In genomic region chr6:96521267-96521624, GRCh38 we compare ENCODE assay signal across 8 cellular contexts. TPM values are rescaled to one million over a fixed set of nuclear protein-coding genes. Genes with fewer than 3 reads are reported as not detected.
DNase-seq lines count a peak whose midpoint lies in the region; ATAC-seq lines count a peak whose summit lies in the region.

No MANE protein-coding gene starts in this region.

- H3K27me3 Mint-ChIP-seq in activated T-cell treated with anti-CD3 and anti-CD28 coated beads, Interleukin-2, amount 50 U/mL, for 72 hours (ENCODE audit: low read depth), result no peaks in the 10 kb centered on the region
- H3K27me3 Mint-ChIP-seq in dendritic cell treated with granulocyte-macrophage colony-stimulating factor and Interleukin-4, amounts not matched to agents 40 ng/mL and 50 ng/mL, for 4 days, result no peaks in the 10 kb centered on the region
- H3K27me3 Mint-ChIP-seq in naive B cell, result no peaks in the 10 kb centered on the region

- peaks cover 0 to 15% of the 10 kb centered on the region in 2 donors for H3K36me3 Mint-ChIP-seq in activated T-cell treated with anti-CD3 and anti-CD28 coated beads, Interleukin-2, amount 50 U/mL, for 72 hours (ENCODE audit: insufficient read depth in 2 of 2)
- H3K36me3 Mint-ChIP-seq in dendritic cell treated with granulocyte-macrophage colony-stimulating factor and Interleukin-4, amounts not matched to agents 40 ng/mL and 50 ng/mL, for 4 days (ENCODE audit: low read depth), result peaks cover 20% of the 10 kb centered on the region
- H3K36me3 Mint-ChIP-seq in naive B cell, result peaks cover 0 to 8% of the 10 kb centered on the region in 2 donors

- H3K4me3 ChIP-seq in Jurkat, Clone E6-1 (ENCODE audit: low read length), result peak overlapping the region; percentile 63

- H3K27ac Mint-ChIP-seq in activated T-cell treated with anti-CD3 and anti-CD28 coated beads, Interleukin-2, amount 50 U/mL, for 72 hours, result peak overlapping the region; percentile 97
- H3K27ac Mint-ChIP-seq in dendritic cell treated with granulocyte-macrophage colony-stimulating factor and Interleukin-4, amounts not matched to agents 40 ng/mL and 50 ng/mL, for 4 days, result peak overlapping the region; percentile 100
- peak overlapping the region; percentile 100 for H3K27ac Mint-ChIP-seq in naive B cell

- no peak for ATAC-seq in activated T-cell treated with anti-CD3 and anti-CD28 coated beads, Interleukin-2, amount 50 U/mL, for 72 hours (replicated peaks in 1 of 2)
- peak in 1 of 2 donors; percentile 27 for ATAC-seq in naive B cell (ENCODE audit: low read depth in 2 of 2)

- DNase-seq in activated T-cell treated with anti-CD3 and anti-CD28 coated beads, Interleukin-2, amount 50 U/mL, for 72 hours, result no peak
- no peak for DNase-seq in activated T-cell treated with anti-CD3 and anti-CD28 coated beads, Interleukin-2, amount 50 U/mL, for 1 hour
- DNase-seq in Jurkat, Clone E6-1 (ENCODE audit: low read depth, low spot score), result no peak
- DNase-seq in naive B cell, result no peak
- no peak for DNase-seq in foreskin melanocyte
- DNase-seq in A172 (ENCODE audit: low spot score), result no peak
- no peak for DNase-seq in iPS-NIHi11 (ENCODE audit: low spot score)

- intact Hi-C loops in dendritic cell treated with granulocyte-macrophage colony-stimulating factor and Interleukin-4, amounts not matched to agents 40 ng/mL and 50 ng/mL, for 4 days (cut with micrococcal nuclease), result loop anchor here (1.0 to 5.0 kb wide), 3 partner anchors 376 to 944 kb away; partner anchors contain the start of genes MANEA, MMS22L and NDUFAF4

- no peaks in the 10 kb centered on the region for H3K9me3 Mint-ChIP-seq in activated T-cell treated with anti-CD3 and anti-CD28 coated beads, Interleukin-2, amount 50 U/mL, for 72 hours
- H3K9me3 Mint-ChIP-seq in dendritic cell treated with granulocyte-macrophage colony-stimulating factor and Interleukin-4, amounts not matched to agents 40 ng/mL and 50 ng/mL, for 4 days, result no peaks in the 10 kb centered on the region
- H3K9me3 Mint-ChIP-seq in naive B cell, result no peaks in the 10 kb centered on the region

- peaks cover 12% of the 10 kb centered on the region for H3K4me1 Mint-ChIP-seq in activated T-cell treated with anti-CD3 and anti-CD28 coated beads, Interleukin-2, amount 50 U/mL, for 72 hours (ENCODE audit: low read depth)
- peaks cover 18% of the 10 kb centered on the region for H3K4me1 Mint-ChIP-seq in dendritic cell treated with granulocyte-macrophage colony-stimulating factor and Interleukin-4, amounts not matched to agents 40 ng/mL and 50 ng/mL, for 4 days (ENCODE audit: low read depth)
- peaks cover 19 to 28% (median 19%) of the 10 kb centered on the region in 3 donors for H3K4me1 Mint-ChIP-seq in naive B cell

- peak overlapping the region; percentile 94 to 100 for H3K4me3 Mint-ChIP-seq in activated T-cell treated with anti-CD3 and anti-CD28 coated beads, Interleukin-2, amount 50 U/mL, for 72 hours
- H3K4me3 Mint-ChIP-seq in dendritic cell treated with granulocyte-macrophage colony-stimulating factor and Interleukin-4, amounts not matched to agents 40 ng/mL and 50 ng/mL, for 4 days, result peak overlapping the region; percentile 100
- H3K4me3 Mint-ChIP-seq in naive B cell, result peak overlapping the region; percentile 94 to 100 (median 100)

RNA-seq across cellular contexts. Expression of gene UFL1, which starts 0.4 kb away (rescaled TPM):
- 10 to 100 TPM; 34.0 to 35.2 TPM for total RNA-seq in activated T-cell treated with anti-CD3 and anti-CD28 coated beads, Interleukin-2, amount 50 U/mL, for 72 hours
- 19.9 TPM for polyA plus RNA-seq in Jurkat, Clone E6-1 (2012; ENCODE audit: insufficient read depth, insufficient read length)
- 10 to 100 TPM; 11.0 to 23.5 (median 19.0) TPM for polyA plus RNA-seq in naive B cell (ENCODE audit: low read depth in 6 of 6)
- 21.1 and 22.2 TPM in 2 replicates for total RNA-seq in A172 (2014; rRNA removed; shearing (Covaris generic))

RNA-seq across cellular contexts. Expression of gene FHL5, which starts 41.7 kb away (rescaled TPM):
- not detected for total RNA-seq in activated T-cell treated with anti-CD3 and anti-CD28 coated beads, Interleukin-2, amount 50 U/mL, for 72 hours
- polyA plus RNA-seq in Jurkat, Clone E6-1 (2012; ENCODE audit: insufficient read depth, insufficient read length), result not detected
- not detected for polyA plus RNA-seq in naive B cell (ENCODE audit: low read depth in 6 of 6)
- not detected in 2 replicates for total RNA-seq in A172 (2014; rRNA removed; shearing (Covaris generic))
